1 cellular context compared by ENCODE assay signal in genomic region chr2:54601339-54601738, GRCh38.
TF ChIP-seq lines count a peak whose summit lies in the region.

No MANE protein-coding gene starts in this region.

TF ChIP-seq in IMR-90, 13 proteins besides CTCF, POLR2A, EP300 and RAD21:
- TF ChIP-seq BHLHE40 (IDR thresholded peaks at IDR 0.05; ENCODE audit: low read depth, low read length), result no peak
